ENCODE assay signal across 22 cellular contexts in the genomic region with DNA sequence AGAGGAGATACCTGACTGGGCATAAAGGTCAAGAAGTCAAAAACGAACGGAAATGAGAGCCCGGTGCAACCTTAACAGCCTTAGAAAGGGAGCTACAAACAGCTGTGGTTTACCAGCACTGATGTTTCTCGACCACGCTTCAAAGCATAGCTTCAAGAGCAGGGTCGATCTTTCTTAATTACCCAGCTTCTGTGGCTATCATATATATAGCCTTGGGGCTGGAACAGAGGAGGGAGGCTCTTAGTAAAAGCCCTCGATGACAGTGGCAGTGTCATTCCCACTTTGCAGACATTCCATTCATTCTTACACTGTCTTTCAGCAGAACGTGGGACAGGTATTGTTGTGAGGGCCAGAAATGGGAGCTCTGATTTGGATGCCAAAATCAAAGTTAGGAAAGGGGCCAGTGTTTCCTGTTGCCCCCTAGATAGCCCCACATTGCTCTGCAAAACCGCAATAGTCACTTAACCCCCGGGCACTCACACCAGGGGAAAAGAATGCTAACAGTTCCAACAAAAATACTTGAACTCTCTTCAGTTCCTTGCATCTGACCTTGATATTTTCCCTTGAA.
A peak's percentile ranks its signal among the peaks of the same experiment; 100 is the strongest.
DNase-seq lines count a peak whose midpoint lies in the region; ATAC-seq and TF ChIP-seq lines count a peak whose summit lies in the region.
"Had no signal": no experiment of that assay in that cellular context is flagged by ENCODE, and none has a peak within 500 bp of the region (broad histone marks: within the 10 kb centered on the region; RNA-seq: fewer than 3 reads in every experiment).

No MANE protein-coding gene starts in this region.

- H3K27me3 ChIP-seq in esophagus squamous epithelium: no peaks in the 10 kb centered on the region
- H3K27me3 ChIP-seq: hepatocyte, ovary, Peyer's patch had no signal

- no peak for TF ChIP-seq POLR2A in esophagus squamous epithelium (IDR thresholded peaks at IDR 0.05)

- no peak overlapping the region for H3K4me3 Mint-ChIP-seq in type B pancreatic cell
- H3K4me3 Mint-ChIP-seq: activated CD4-positive, alpha-beta memory T cell treated with anti-CD3 and anti-CD28 coated beads for 36 hours; activated naive CD8-positive, alpha-beta T cell treated with anti-CD3 and anti-CD28 coated beads, Interleukin-2, amount 10 ng/mL, durations not matched to agents 7 days and 5 days; activated T-cell treated with anti-CD3 and anti-CD28 coated beads, Interleukin-2, amount 50 U/mL, for 72 hours had no signal

- no peak for TF ChIP-seq CTCF in type B pancreatic cell (conservative IDR thresholded peaks at IDR 0.05)
- TF ChIP-seq CTCF in esophagus squamous epithelium (IDR thresholded peaks at IDR 0.05): no peak

- H3K4me1 ChIP-seq in esophagus squamous epithelium: no peaks in the 10 kb centered on the region
- H3K4me1 ChIP-seq: Peyer's patch had no signal

- 37 to 41% methylated on average over 10 of the region's 10 CpGs for WGBS in esophagus squamous epithelium, 2 donors

- no peak overlapping the region for H3K4me3 ChIP-seq in esophagus squamous epithelium
- H3K4me3 ChIP-seq: hepatocyte, ovary, Peyer's patch, thoracic aorta had no signal

- no peak overlapping the region for H3K27ac ChIP-seq in esophagus squamous epithelium
- H3K27ac ChIP-seq: hepatocyte, ovary, Peyer's patch, thoracic aorta had no signal

- H3K9me3 ChIP-seq in esophagus squamous epithelium: peaks cover 0 to 9% (median 6%) of the 10 kb centered on the region in 3 donors
- H3K9me3 ChIP-seq: ovary had no signal

- peaks cover 9% of the 10 kb centered on the region for H3K9me3 Mint-ChIP-seq in type B pancreatic cell

- H3K36me3 ChIP-seq in esophagus squamous epithelium: no peaks in the 10 kb centered on the region
- H3K36me3 ChIP-seq: ovary, Peyer's patch, thoracic aorta had no signal

- intact Hi-C loops in esophagus squamous epithelium (cut with DNase I): no loop called here

- ATAC-seq in GM18909 (IDR thresholded peaks at IDR 0.05; ENCODE audit: poor library complexity, unreplicated experiment) (peak; percentile 69), HG03095 (IDR thresholded peaks at IDR 0.05; ENCODE audit: unreplicated experiment) (no peak), GM21529 (IDR thresholded peaks at IDR 0.05; ENCODE audit: unreplicated experiment) (no peak)
- ATAC-seq: activated T-cell treated with anti-CD3 and anti-CD28 coated beads, Interleukin-2, amount 50 U/mL, for 72 hours had no signal

- H3K27ac Mint-ChIP-seq in type B pancreatic cell: peak overlapping the region; percentile 32
- H3K27ac Mint-ChIP-seq: activated CD4-positive, alpha-beta memory T cell treated with anti-CD3 and anti-CD28 coated beads for 36 hours; activated naive CD8-positive, alpha-beta T cell treated with anti-CD3 and anti-CD28 coated beads, Interleukin-2, amount 10 ng/mL, durations not matched to agents 7 days and 5 days; activated T-cell treated with anti-CD3 and anti-CD28 coated beads, Interleukin-2, amount 50 U/mL, for 72 hours had no signal

- no peaks in the 10 kb centered on the region for H3K27me3 Mint-ChIP-seq in type B pancreatic cell

- peaks cover 11% of the 10 kb centered on the region for H3K4me1 Mint-ChIP-seq in type B pancreatic cell (ENCODE audit: unreplicated experiment)

- no peaks in the 10 kb centered on the region for H3K36me3 Mint-ChIP-seq in type B pancreatic cell
- H3K36me3 Mint-ChIP-seq: activated CD4-positive, alpha-beta memory T cell treated with anti-CD3 and anti-CD28 coated beads for 36 hours; activated naive CD8-positive, alpha-beta T cell treated with anti-CD3 and anti-CD28 coated beads, Interleukin-2, amount 10 ng/mL, durations not matched to agents 7 days and 5 days had no signal

- DNase-seq in M059J (ENCODE audit: low read depth) (peak; percentile 83), glomerular visceral epithelial cell (ENCODE audit: extremely low spot score) (peak; percentile 40), type B pancreatic cell (ENCODE audit: extremely low spot score, unreplicated experiment) (no peak), esophagus squamous epithelium (lab: John Stamatoyannopoulos, UW) (no peak)
- DNase-seq: activated CD4-positive, alpha-beta memory T cell treated with anti-CD3 and anti-CD28 coated beads for 36 hours; activated naive CD8-positive, alpha-beta T cell treated with anti-CD3 and anti-CD28 coated beads, Interleukin-2, amount 10 ng/mL, durations not matched to agents 7 days and 5 days; activated T-cell treated with anti-CD3 and anti-CD28 coated beads, Interleukin-2, amount 50 U/mL, for 72 hours; caudate nucleus; DMS153; effector CD4-positive, alpha-beta T cell; kidney glomerular epithelial cell; NCI-H2029 treated with DMSO at 0.1 percent for 48 hours; NCI-H524; ovary; Peyer's patch; SK-N-SH; stimulated activated CD4-positive, alpha-beta T cell treated with anti-CD3 and anti-CD28 coated beads, Interleukin-4, amount 100 ng/mL, for 24 hours had no signal

Comparison
In these comparisons a context has a peak if more than half of its experiments do, and no peak if none do; other contexts are left out.
1. DNase-seq: peak in M059J (single experiment) and glomerular visceral epithelial cell (single experiment); none in type B pancreatic cell (single experiment) and esophagus squamous epithelium (single experiment).